Comparison of ENCODE assay signal across 10 cellular contexts in the genomic region with DNA sequence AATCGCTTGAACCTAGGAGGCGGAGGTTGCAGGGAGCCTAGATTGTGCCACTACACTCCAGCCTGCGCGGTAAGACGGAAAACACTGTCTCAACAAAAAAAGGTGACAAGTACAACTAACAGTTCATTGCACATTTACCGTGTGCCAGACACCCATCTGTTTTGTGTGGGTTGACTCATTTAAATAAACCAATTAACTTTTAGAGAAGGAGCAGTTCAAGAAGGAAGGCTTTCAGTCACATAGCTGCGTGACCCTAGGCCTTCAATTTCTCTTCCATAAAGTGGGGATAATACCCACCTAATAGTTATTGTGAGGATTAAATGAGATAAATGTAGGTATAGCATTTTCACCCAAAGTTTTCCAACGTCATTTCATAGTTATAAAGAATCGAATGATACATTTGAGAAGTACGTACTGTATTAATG. TPM values are rescaled to one million over a fixed set of nuclear protein-coding genes. Genes with fewer than 3 reads are reported as not detected.
DNase-seq lines count a peak whose midpoint lies in the region; ATAC-seq, FAIRE-seq and TF ChIP-seq lines count a peak whose summit lies in the region.
"Had no signal": no experiment of that assay in that cellular context is flagged by ENCODE, and none has a peak within 500 bp of the region (broad histone marks: within the 10 kb centered on the region; RNA-seq: fewer than 3 reads in every experiment).

No MANE protein-coding gene starts in this region.

- TF ChIP-seq EP300 in K562 (IDR thresholded peaks at IDR 0.05; ENCODE audit: low read length), result no peak

- no peak for ATAC-seq in K562

- no peaks in the 10 kb centered on the region for H3K9me2 ChIP-seq in SU-DHL-6 (replicated peaks; ENCODE audit: insufficient read depth, low read length)

- FAIRE-seq in K562 (lab: Jason Lieb, UNC), result no peak

- H3K9me3 ChIP-seq in SU-DHL-6 (ENCODE audit: insufficient read depth, low read length) (no peaks in the 10 kb centered on the region), K562 (replicated peaks; ENCODE audit: control insufficient read depth, insufficient read depth, low read depth, low read length) (no peaks in the 10 kb centered on the region)
- H3K9me3 ChIP-seq: upper lobe of left lung had no signal

- no peaks in the 10 kb centered on the region for H3K79me2 ChIP-seq in SU-DHL-6 (ENCODE audit: insufficient read depth, low read length)
- H3K79me2 ChIP-seq in K562 (ENCODE audit: control insufficient read depth, insufficient read depth, low read length), result no peaks in the 10 kb centered on the region

- POLR2A ChIA-PET in K562 (lab: Yijun Ruan, JAX), result interaction anchor here (1.7 kb wide), 1 partner anchor 13 kb away, joined by 8 read pairs; no protein-coding TSS in a partner anchor

- CTCF ChIA-PET in K562 (lab: Yijun Ruan, JAX; ENCODE audit: low intra/inter-chr PET ratio), result no interaction called here

- H3K4me3 ChIP-seq in SU-DHL-6 (ENCODE audit: insufficient read depth, low read length, poor library complexity, severe bottlenecking) (no peak overlapping the region), K562 (no peak overlapping the region), skin epidermis (no peak overlapping the region)

- H3K36me3 ChIP-seq in SU-DHL-6 (ENCODE audit: low read length) (no peaks in the 10 kb centered on the region), K562 (ENCODE audit: control insufficient read depth, insufficient read depth, low read length) (no peaks in the 10 kb centered on the region)
- H3K36me3 ChIP-seq: upper lobe of left lung had no signal

- H3K4me2 ChIP-seq in SU-DHL-6 (ENCODE audit: low read depth, low read length, poor library complexity, severe bottlenecking), result peak overlapping the region; percentile 65
- H3K4me2 ChIP-seq in K562 (ENCODE audit: insufficient read depth, low read length), result no peak overlapping the region

- H2AFZ ChIP-seq in SU-DHL-6 (ENCODE audit: low read depth, low read length, severe bottlenecking) (no peak overlapping the region), K562 (ENCODE audit: low read depth, low read length) (no peak overlapping the region)

- H3K27me3 ChIP-seq in SU-DHL-6 (ENCODE audit: low read length) (no peaks in the 10 kb centered on the region), K562 (ENCODE audit: control insufficient read depth in 2 of 2, insufficient read depth in 2 of 2, low read length in 2 of 2) (no peaks in the 10 kb centered on the region)
- H3K27me3 ChIP-seq: upper lobe of left lung had no signal

- no peaks in the 10 kb centered on the region for H4K20me1 ChIP-seq in SU-DHL-6 (ENCODE audit: low read depth, low read length)
- H4K20me1 ChIP-seq in K562 (replicated peaks; ENCODE audit: control insufficient read depth, insufficient read depth, low read length), result no peaks in the 10 kb centered on the region

- H3K9me1 ChIP-seq in K562 (ENCODE audit: control insufficient read depth, insufficient read depth, low read length), result no peaks in the 10 kb centered on the region

- DNase-seq in activated CD4-positive, alpha-beta T cell treated with anti-CD3 and anti-CD28 coated beads for 48 hours, result peak; percentile 30
- no peak for DNase-seq in activated CD4-positive, alpha-beta T cell treated with anti-CD3 and anti-CD28 coated beads for 1 hour
- DNase-seq in K562 (ENCODE audit: extremely low read depth in 1 of 4, low spot score in 3 of 4) (no peak), superior temporal gyrus (ENCODE audit: extremely low spot score) (no peak), islet precursor cell (no peak)
- no peak for DNase-seq in stimulated activated CD8-positive, alpha-beta memory T cell treated with anti-CD3 and anti-CD28 coated beads, Interleukin-4, amount 100 ng/mL, for 48 hours
- DNase-seq: OCI-M1 had no signal

- peaks cover 7 to 26% of the 10 kb centered on the region in 2 experiments; a peak in 4 of 5 replicates for H3K4me1 ChIP-seq in K562 (replicated peaks in 1 of 2; ENCODE audit: control insufficient read depth in 2 of 2, insufficient read depth in 2 of 2, low read length in 2 of 2)

- intact Hi-C loops in K562 (cut with micrococcal nuclease), result no loop called here

- in situ Hi-C loops in K562 (cut with MboI), result no loop called here

- TF ChIP-seq POLR2A in K562 (conservative IDR thresholded peaks at IDR 0.05), result no peak

- BruUV-seq in K562 (replicated peaks; lab: Mats Ljungman, UMichigan), result no TSS peak

- WGBS in K562 (ENCODE audit: insufficient coverage, low coverage, missing lambda C conversion rate), result 77% methylated on average over 10 of the region's 10 CpGs

- H3F3A ChIP-seq in SU-DHL-6 (ENCODE audit: insufficient read depth), result no peaks in the 10 kb centered on the region

- TF ChIP-seq CTCF in SU-DHL-6 (IDR thresholded peaks at IDR 0.05; ENCODE audit: insufficient read depth, low read length, poor library complexity, severe bottlenecking) (no peak), K562 (IDR thresholded peaks at IDR 0.05 in 2 of 3, conservative IDR thresholded peaks at IDR 0.05 in 1 of 3; ENCODE audit: insufficient read depth in 2 of 3, low read depth in 1 of 3, low read length in 3 of 3) (no peak)

- H3K27ac ChIP-seq in SU-DHL-6 (ENCODE audit: low read depth, low read length) (no peak overlapping the region), K562 (ENCODE audit: extremely low read depth, low read depth, low read length) (no peak overlapping the region), skin epidermis (peak overlapping the region in 11 of 21 experiments; percentile 70 to 96 (median 90))

- H3K9ac ChIP-seq in SU-DHL-6 (ENCODE audit: low read length) (no peak overlapping the region), K562 (ENCODE audit: insufficient read depth in 1 of 2, low read depth in 2 of 2, low read length in 2 of 2) (no peak overlapping the region)

- TF ChIP-seq RAD21 in K562 (CRISPR knock-in tag; conservative IDR thresholded peaks at IDR 0.05 in 1 of 2, IDR thresholded peaks at IDR 0.05 in 1 of 2), result no peak

TF ChIP-seq in K562, 482 proteins besides CTCF, POLR2A, EP300 and RAD21:
- TF ChIP-seq GTF2B (IDR thresholded peaks at IDR 0.05; ENCODE audit: extremely low read depth, insufficient read length), result no peak
- TF ChIP-seq ZNF655 (CRISPR knock-in tag; IDR thresholded peaks at IDR 0.05), result no peak
- no peak for TF ChIP-seq ZNF324 (CRISPR knock-in tag; IDR thresholded peaks at IDR 0.05)
- no peak for TF ChIP-seq ZNF3 (CRISPR knock-in tag; IDR thresholded peaks at IDR 0.05)
- TF ChIP-seq, protein P1, sequence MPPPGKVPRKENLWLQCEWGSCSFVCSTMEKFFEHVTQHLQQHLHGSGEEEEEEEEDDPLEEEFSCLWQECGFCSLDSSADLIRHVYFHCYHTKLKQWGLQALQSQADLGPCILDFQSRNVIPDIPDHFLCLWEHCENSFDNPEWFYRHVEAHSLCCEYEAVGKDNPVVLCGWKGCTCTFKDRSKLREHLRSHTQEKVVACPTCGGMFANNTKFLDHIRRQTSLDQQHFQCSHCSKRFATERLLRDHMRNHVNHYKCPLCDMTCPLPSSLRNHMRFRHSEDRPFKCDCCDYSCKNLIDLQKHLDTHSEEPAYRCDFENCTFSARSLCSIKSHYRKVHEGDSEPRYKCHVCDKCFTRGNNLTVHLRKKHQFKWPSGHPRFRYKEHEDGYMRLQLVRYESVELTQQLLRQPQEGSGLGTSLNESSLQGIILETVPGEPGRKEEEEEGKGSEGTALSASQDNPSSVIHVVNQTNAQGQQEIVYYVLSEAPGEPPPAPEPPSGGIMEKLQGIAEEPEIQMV (tag; conservative IDR thresholded peaks at IDR 0.05; ENCODE audit: low read depth), result no peak
- no peak for TF ChIP-seq ZNF239 (CRISPR knock-in tag; IDR thresholded peaks at IDR 0.05)
- 0 out of 2 replicates have a peak, but pooled peaks have one; percentile 21 for TF ChIP-seq GATAD2B (IDR thresholded peaks at IDR 0.05; ENCODE audit: borderline replicate concordance)
- TF ChIP-seq ZNF586 (CRISPR knock-in tag; conservative IDR thresholded peaks at IDR 0.05), result no peak

RNA-seq across cellular contexts. Expression of gene KDM7A, which starts 52.3 kb away (rescaled TPM):
- total RNA-seq in K562 (2011; cell fraction: chromatin; rRNA removed; ENCODE audit: low replicate concordance), result 15.5 and 30.7 TPM in 2 replicates
- total RNA-seq in K562 (2011; cell fraction: nucleolus; rRNA removed), result 5.2 and 9.6 TPM in 2 replicates
- 11.7 and 17.5 TPM in 2 replicates for total RNA-seq in K562 (2011; cell fraction: nucleoplasm; rRNA removed)
- 7.4 and 8.4 TPM in 2 replicates for total RNA-seq in K562 (2014; rRNA removed)
- total RNA-seq in K562 (2014; rRNA removed; fragmentation: Illumina TruSeq; extraction: Trizol), result 7.0 and 8.2 TPM in 2 replicates
- total RNA-seq in K562 (2015; rRNA removed; fragmentation: Illumina TruSeq; extraction: Trizol), result 3.5 and 4.1 TPM in 2 replicates
- total RNA-seq in K562 (2021), result 7.6 and 7.8 TPM in 2 replicates
- polyA plus RNA-seq in K562 (2011; rRNA removed), result 6.4 and 7.6 TPM in 2 replicates
- 2.1 and 3.7 TPM in 2 replicates for polyA plus RNA-seq in K562 (2011; cell fraction: cytosol; rRNA removed)
- polyA plus RNA-seq in K562 (2011; cell fraction: nucleus; rRNA removed), result 15.0 and 21.3 TPM in 2 replicates
- polyA plus RNA-seq in K562 (2012), result 2.9 and 5.2 TPM in 2 replicates
- 8.3 and 10.3 TPM in 2 replicates for polyA plus RNA-seq in K562 (2014; fragmentation: Illumina TruSeq; extraction: Trizol)
- 1 to 10 TPM in 1 of 2 experiments, under 1 TPM in 1; 0.90 to 1.3 TPM for polyA plus RNA-seq in K562 (2014; fragmentation: Nextera tagmentation; extraction: Ambion mirVana)
- polyA plus RNA-seq in K562 (2014; rRNA removed), result 4.4 and 6.7 TPM in 2 replicates
- polyA minus RNA-seq in K562 (2011; rRNA and poly(A)+ RNA removed), result 21.0 and 23.1 TPM in 2 replicates
- 7.3 and 9.8 TPM in 2 replicates for polyA minus RNA-seq in K562 (2011; cell fraction: cytosol; rRNA and poly(A)+ RNA removed)
- polyA minus RNA-seq in K562 (2011; cell fraction: nucleus; rRNA and poly(A)+ RNA removed), result 9.2 and 16.3 TPM in 2 replicates

Comparison
In these comparisons a context has a peak if more than half of its experiments do, and no peak if none do; other contexts are left out.
1. H3K27ac ChIP-seq: peak in skin epidermis (11 of 21); none in SU-DHL-6 (single experiment) and K562 (single experiment).